Comparison of ENCODE assay signal across 8 cellular contexts in the genomic region with DNA sequence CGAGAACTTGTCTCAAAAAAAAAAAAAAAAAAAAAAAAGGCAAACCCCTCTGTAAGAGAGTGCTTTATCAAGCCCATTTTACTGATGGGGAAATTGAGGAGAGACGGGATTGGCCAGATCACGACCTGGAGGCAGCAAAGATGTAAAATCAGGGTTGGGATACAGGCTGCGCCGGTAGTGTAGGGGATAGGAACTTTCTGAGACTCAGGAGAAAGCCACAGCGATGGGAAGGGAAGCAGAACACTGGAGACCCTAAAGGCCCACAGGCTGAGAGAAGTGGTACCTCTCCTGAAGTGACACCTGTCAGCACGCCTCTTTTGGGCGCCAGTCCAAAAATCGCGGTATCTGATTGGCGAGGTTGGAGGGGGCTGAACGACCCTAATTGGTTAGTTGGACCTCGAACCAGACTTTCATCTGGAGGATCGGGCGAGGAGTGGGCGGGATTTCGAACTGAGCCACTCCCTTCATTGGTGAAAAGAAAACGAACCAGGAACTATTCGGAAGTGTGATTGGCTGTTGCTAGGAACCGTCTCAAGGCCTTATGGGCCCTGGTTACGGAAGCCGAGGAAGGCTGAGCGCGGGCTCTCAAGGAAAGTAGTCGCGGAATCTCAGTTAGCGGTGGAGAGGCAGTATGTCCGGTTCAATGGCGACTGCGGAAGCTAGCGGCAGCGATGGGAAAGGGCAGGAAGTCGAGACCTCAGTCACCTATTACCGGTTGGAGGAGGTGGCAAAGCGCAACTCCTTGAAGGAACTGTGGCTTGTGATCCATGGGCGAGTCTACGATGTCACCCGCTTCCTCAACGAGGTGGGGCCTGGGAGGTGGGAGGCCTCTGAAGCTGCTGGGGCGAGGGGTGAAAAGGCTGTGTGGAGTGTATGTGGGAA. TPM values are rescaled to one million over a fixed set of nuclear protein-coding genes. Genes with fewer than 3 reads are reported as not detected.
DNase-seq lines count a peak whose midpoint lies in the region; ATAC-seq, FAIRE-seq and TF ChIP-seq lines count a peak whose summit lies in the region.

CYB5B (plus strand) TSS at position 567 of the 882 bp plus-strand sequence; CDS start at position 632, 65 bp downstream.

- in situ Hi-C loops in ACHN (cut with HindIII; ENCODE audit: low pct_ligation_motif_present, low pct_unique_long_range_greater_than_20kb, low sequenced_read_pairs), result no loop called here
- in situ Hi-C loops in mammary epithelial cell (cut with MboI; ENCODE audit: low sequenced_read_pairs in 2 of 2), result no loop called here

- peak within 1 kb of the TSS; percentile 94 for H2AFZ ChIP-seq in mammary epithelial cell (ENCODE audit: low read depth, low read length)

- peak; percentile 93 for ATAC-seq in GM18873 (IDR thresholded peaks at IDR 0.05; ENCODE audit: low FRiP score, unreplicated experiment)
- ATAC-seq in HG03139 (IDR thresholded peaks at IDR 0.05; ENCODE audit: unreplicated experiment), result peak; percentile 96

- H3K9me3 ChIP-seq in WERI-Rb-1 (ENCODE audit: severe bottlenecking) (no peaks in the 10 kb centered on the region), mammary epithelial cell (replicated peaks; ENCODE audit: insufficient read depth, low read length) (peaks cover 4% of the 10 kb centered on the region), small intestine (ENCODE audit: control insufficient read depth, low read depth) (no peaks in the 10 kb centered on the region)

- CTCF ChIA-PET in mammary epithelial cell (lab: Charles Lee; ENCODE audit: low non-redundant PET), result interaction anchor here (0.6 kb wide), 1 partner anchor 14 kb away, joined by 4 read pairs; no protein-coding TSS in a partner anchor

- H3K27me3 ChIP-seq in WERI-Rb-1 (ENCODE audit: insufficient read depth, low read depth, severe bottlenecking) (no peaks in the 10 kb centered on the region), mammary epithelial cell (ENCODE audit: insufficient read depth, low read length) (no peaks in the 10 kb centered on the region), small intestine (ENCODE audit: control insufficient read depth in 2 of 2, insufficient read depth in 2 of 2, low read length in 2 of 2) (no peaks in the 10 kb centered on the region)

- peaks cover 48% of the 10 kb centered on the region for H3K79me2 ChIP-seq in mammary epithelial cell (ENCODE audit: insufficient read depth, low read length)

- dilution Hi-C loops in mammary epithelial cell (cut with HindIII; ENCODE audit: low sequenced_read_pairs), result no loop called here

- intact Hi-C loops in mammary epithelial cell (cut with micrococcal nuclease), result loop anchor here (1.0 kb wide), 1 partner anchor 28 kb away; no protein-coding TSS in a partner anchor

- H3K36me3 ChIP-seq in WERI-Rb-1, result peaks cover 26% of the 10 kb centered on the region
- peaks cover 4% of the 10 kb centered on the region for H3K36me3 ChIP-seq in mammary epithelial cell (ENCODE audit: insufficient read depth, low read length)
- peaks cover 0 to 8% of the 10 kb centered on the region in 2 donors for H3K36me3 ChIP-seq in small intestine (ENCODE audit: control insufficient read depth in 2 of 2, insufficient read depth in 2 of 2, low read length in 2 of 2)

- no peak for FAIRE-seq in small intestine (lab: Jason Lieb, UNC)

- TF ChIP-seq CTCF in WERI-Rb-1 (IDR thresholded peaks at IDR 0.05; ENCODE audit: low read depth, low read length), result no peak
- peak; percentile 1 to 10 for TF ChIP-seq CTCF in mammary epithelial cell (conservative IDR thresholded peaks at IDR 0.05 in 1 of 2, IDR thresholded peaks at IDR 0.05 in 1 of 2; ENCODE audit: extremely low read depth in 1 of 2, insufficient read depth in 1 of 2, low read depth in 1 of 2, low read length in 2 of 2)

- H3K9ac ChIP-seq in mammary epithelial cell (ENCODE audit: insufficient read depth, low read length), result peak within 1 kb of the TSS; percentile 96

- H3K27ac ChIP-seq in WERI-Rb-1, result peak within 1 kb of the TSS; percentile 65
- peak within 1 kb of the TSS; percentile 77 for H3K27ac ChIP-seq in mammary epithelial cell (ENCODE audit: insufficient read depth, low read depth, low read length)
- H3K27ac ChIP-seq in small intestine (ENCODE audit: low read depth in 1 of 2, low read length in 1 of 2), result peak within 1 kb of the TSS; percentile 85 to 93

- H3K4me2 ChIP-seq in mammary epithelial cell (ENCODE audit: insufficient read depth, low read depth, low read length), result peak within 1 kb of the TSS; percentile 95

- WGBS in mammary epithelial cell (ENCODE audit: low coverage, missing lambda C conversion rate), result 4% methylated on average over 33 of the region's 40 CpGs
- 4% methylated on average over 40 of the region's 40 CpGs for WGBS in small intestine, 3 donors

- BruUV-seq in mammary epithelial cell (replicated peaks; lab: Mats Ljungman, UMichigan), result no TSS peak

- peak within 1 kb of the TSS; percentile 61 for H3K4me3 ChIP-seq in WERI-Rb-1 (ENCODE audit: low read depth, low read length)
- H3K4me3 ChIP-seq in mammary epithelial cell (replicated peaks in 1 of 3; ENCODE audit: insufficient read depth in 1 of 3, low read depth in 2 of 3, low read length in 3 of 3), result peak within 1 kb of the TSS; percentile 78 to 100 (median 85)
- peak within 1 kb of the TSS; percentile 67 to 81 for H3K4me3 ChIP-seq in small intestine (ENCODE audit: low read depth in 1 of 2, low read length in 2 of 2)

- no peaks in the 10 kb centered on the region for H4K20me1 ChIP-seq in mammary epithelial cell (ENCODE audit: insufficient read depth, low read length)

- peak; percentile 100 for DNase-seq in ACHN
- peak; percentile 96 for DNase-seq in NCI-H2227 (lab: John Stamatoyannopoulos, UW; ENCODE audit: unreplicated experiment)
- peak; percentile 96 for DNase-seq in WERI-Rb-1
- DNase-seq in mammary epithelial cell, result peak; percentile 98
- peak; percentile 97 for DNase-seq in iPS-NIHi11 (ENCODE audit: low spot score)
- DNase-seq in small intestine, result peak; percentile 99

- H3K4me1 ChIP-seq in mammary epithelial cell (ENCODE audit: insufficient read depth, low read length) (no peaks in the 10 kb centered on the region), small intestine (ENCODE audit: control insufficient read depth in 2 of 2, insufficient read depth in 1 of 2, low read depth in 1 of 2, low read length in 1 of 2) (no peaks in the 10 kb centered on the region)

RNA-seq across cellular contexts. Expression of gene CYB5B, which starts in this region (rescaled TPM):
- total RNA-seq in mammary epithelial cell, result 100 to 1,000 TPM in 1 of 2 donors, 10 to 100 TPM in 1; 96.5 to 174 TPM
- polyA plus RNA-seq in mammary epithelial cell (222 TPM), small intestine (100 to 1,000 TPM in 1 of 3 donors, 10 to 100 TPM in 2; 85.4 to 102 (median 99.1) TPM)
- 340 TPM for polyA minus RNA-seq in mammary epithelial cell

Comparison
In these comparisons a context has a peak if more than half of its experiments do, and no peak if none do; other contexts are left out.
1. Peak in every context shown above with its lines: DNase-seq, ATAC-seq, H3K4me3 ChIP-seq and H3K27ac ChIP-seq.